ENCODE assay signal across 20 cellular contexts in the genomic region with DNA sequence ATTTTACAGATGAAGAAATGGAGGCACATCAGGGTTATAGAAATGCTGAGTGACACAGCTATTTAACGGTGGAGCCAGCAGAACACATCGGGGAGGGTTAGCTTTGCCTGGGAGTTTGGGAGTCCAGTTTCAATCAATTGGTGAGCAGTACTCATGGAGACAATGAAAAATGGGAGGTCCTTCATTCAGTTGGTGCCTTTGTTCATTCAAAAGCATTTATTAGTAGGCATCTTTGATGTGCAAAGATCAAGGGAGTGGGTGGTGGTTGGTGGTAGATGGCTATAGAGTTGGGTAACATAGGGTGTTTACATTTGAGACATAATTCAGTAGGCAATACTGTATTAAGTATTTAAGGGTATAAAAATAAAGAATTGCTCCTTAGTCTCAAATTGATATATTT.
"Had no signal": no experiment of that assay in that cellular context is flagged by ENCODE, and none has a peak within 500 bp of the region (broad histone marks: within the 10 kb centered on the region; RNA-seq: fewer than 3 reads in every experiment).

No MANE protein-coding gene starts in this region.

- DNase-seq: colonic mucosa; cortex of kidney; dermis blood vessel endothelial cell; dorsolateral prefrontal cortex; effector CD4-positive, alpha-beta T cell; effector CD8-positive, alpha-beta T cell; effector memory CD4-positive, alpha-beta T cell; effector memory CD8-positive, alpha-beta T cell; endodermal cell; erythroblast; esophagus squamous epithelium; foreskin fibroblast; foreskin keratinocyte; gastrocnemius medialis; glutamatergic neuron; head of caudate nucleus; heart left ventricle; heart right ventricle had no signal

- ATAC-seq: effector memory CD8-positive, alpha-beta T cell; esophagus mucosa; foreskin keratinocyte; gastrocnemius medialis; gastroesophageal sphincter; heart left ventricle; heart right ventricle had no signal
